In the genomic region with DNA sequence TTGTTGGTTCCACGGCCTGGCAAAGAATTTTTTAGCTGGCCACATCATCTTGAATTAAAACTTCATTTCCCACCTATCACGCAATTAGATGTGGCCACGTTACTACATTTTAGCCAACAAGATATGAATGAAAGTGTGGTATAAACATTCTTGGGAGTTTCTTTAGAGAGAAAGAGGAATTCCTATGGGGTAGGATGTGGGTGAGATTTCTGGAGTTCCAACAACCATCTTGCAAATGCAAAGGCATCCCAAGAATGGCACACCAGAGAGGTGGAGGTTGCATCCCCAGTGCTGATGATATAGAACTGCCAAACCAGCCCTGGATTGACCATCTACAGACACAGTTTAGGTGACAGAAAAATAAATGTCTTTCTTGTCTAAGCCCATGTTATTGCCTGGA, we compare ENCODE assay signal across 16 cellular contexts.
"Had no signal": no experiment of that assay in that cellular context is flagged by ENCODE, and none has a peak within 500 bp of the region (broad histone marks: within the 10 kb centered on the region; RNA-seq: fewer than 3 reads in every experiment).

No MANE protein-coding gene starts in this region.

- H3K27me3 Mint-ChIP-seq: activated naive CD8-positive, alpha-beta T cell; activated T-cell treated with anti-CD3 and anti-CD28 coated beads, Interleukin-2, amount 50 U/mL, for 24 hours; stimulated activated naive CD8-positive, alpha-beta T cell treated with anti-CD3 and anti-CD28 coated beads, Interleukin-15, amount 100 ng/mL, for 72 hours had no signal

- H3K27ac ChIP-seq: cardiac muscle cell, prostate gland, upper lobe of left lung had no signal

- ATAC-seq: activated CD4-positive, CD25-positive, alpha-beta regulatory T cell treated with anti-CD3 and anti-CD28 coated beads, Interleukin-2, amount 50 U/mL, for 24 hours; left ventricle myocardium superior; right cardiac atrium; stimulated activated naive CD8-positive, alpha-beta T cell treated with anti-CD3 and anti-CD28 coated beads, Interleukin-15, amount 100 ng/mL, for 72 hours had no signal

- H3K9me3 ChIP-seq: prostate gland, upper lobe of left lung had no signal

- H3K4me3 ChIP-seq: cardiac muscle cell, hepatocyte, prostate gland, upper lobe of left lung had no signal

- H3K4me1 ChIP-seq: prostate gland had no signal

- H3K36me3 ChIP-seq: cardiac muscle cell, prostate gland, upper lobe of left lung had no signal

- H3K27me3 ChIP-seq: cardiac muscle cell, hepatocyte, upper lobe of left lung had no signal

- H3K4me3 Mint-ChIP-seq: activated naive CD8-positive, alpha-beta T cell; activated T-cell treated with anti-CD3 and anti-CD28 coated beads, Interleukin-2, amount 50 U/mL, for 24 hours; stimulated activated naive CD8-positive, alpha-beta T cell treated with anti-CD3 and anti-CD28 coated beads, Interleukin-15, amount 100 ng/mL, for 72 hours had no signal

- DNase-seq: activated CD4-positive, alpha-beta T cell treated with anti-CD3 and anti-CD28 coated beads, Interleukin-2, amount 50 U/mL, for 1 hour; activated effector memory CD4-positive, alpha-beta T cell treated with anti-CD3 and anti-CD28 coated beads, Interleukin-2, amount 50 U/mL, for 16 hours; activated T-cell treated with anti-CD3 and anti-CD28 coated beads, Interleukin-2, amount 50 U/mL, for 24 hours; anterior cingulate cortex; left ventricle myocardium superior; right cardiac atrium; small intestine; stimulated activated CD4-positive, alpha-beta T cell treated with anti-CD3 and anti-CD28 coated beads, Interleukin-4, amount 100 ng/mL, for 4 hours; stimulated activated CD8-positive, alpha-beta memory T cell treated with anti-CD3 and anti-CD28 coated beads, Interleukin-4, amount 100 ng/mL, for 48 hours; stimulated activated naive CD8-positive, alpha-beta T cell treated with anti-CD3 and anti-CD28 coated beads, Interleukin-15, amount 100 ng/mL, for 72 hours; upper lobe of left lung had no signal

- H2AFZ ChIP-seq: hepatocyte had no signal

- H3K4me2 ChIP-seq: hepatocyte had no signal

- H3K79me2 ChIP-seq: hepatocyte had no signal

- H3K9me3 Mint-ChIP-seq: activated T-cell treated with anti-CD3 and anti-CD28 coated beads, Interleukin-2, amount 50 U/mL, for 24 hours; stimulated activated naive CD8-positive, alpha-beta T cell treated with anti-CD3 and anti-CD28 coated beads, Interleukin-15, amount 100 ng/mL, for 72 hours had no signal
